ENCODE assay signal across 11 cellular contexts in genomic region chr20:48538058-48538825, GRCh38.
A peak's percentile ranks its signal among the peaks of the same experiment; 100 is the strongest.
DNase-seq lines count a peak whose midpoint lies in the region; ATAC-seq and TF ChIP-seq lines count a peak whose summit lies in the region.
"Had no signal": no experiment of that assay in that cellular context is flagged by ENCODE, and none has a peak within 500 bp of the region (broad histone marks: within the 10 kb centered on the region; RNA-seq: fewer than 3 reads in every experiment).

No MANE protein-coding gene starts in this region.

- ATAC-seq in HG02840 (IDR thresholded peaks at IDR 0.05; ENCODE audit: low FRiP score, unreplicated experiment) = no peak
- ATAC-seq: activated CD8-positive, alpha-beta memory T cell treated with anti-CD3 and anti-CD28 coated beads, Interleukin-2, amount 10 ng/mL, durations not matched to agents 7 days and 5 days had no signal

- DNase-seq in H7 = peak; percentile 40
- peak; percentile 13 for DNase-seq in RKO (ENCODE audit: low spot score)
- DNase-seq in fibroblast of villous mesenchyme (ENCODE audit: low read depth) = peak; percentile 7
- DNase-seq in retinal pigment epithelial cell (ENCODE audit: low read depth) = peak; percentile 97
- no peak for DNase-seq in T-helper 1 cell
- DNase-seq in DMS79 (lab: John Stamatoyannopoulos, UW) = no peak
- DNase-seq in NCI-H187 treated with DMSO at 0.1 percent for 48 hours (lab: John Stamatoyannopoulos, UW) = no peak
- DNase-seq: activated CD8-positive, alpha-beta memory T cell treated with anti-CD3 and anti-CD28 coated beads, Interleukin-2, amount 10 ng/mL, durations not matched to agents 7 days and 5 days; hypothalamus; NCI-H1105 treated with DMSO at 0.1 percent for 48 hours had no signal

- H3K27me3 ChIP-seq in H7 (ENCODE audit: control insufficient read depth, insufficient read depth, low read length) = no peaks in the 10 kb centered on the region

- H3K4me3 ChIP-seq in H7 (ENCODE audit: insufficient read depth, low read depth, low read length) (no peak overlapping the region), fibroblast of villous mesenchyme (ENCODE audit: low read depth, low read length) (no peak overlapping the region), retinal pigment epithelial cell (ENCODE audit: low read length) (no peak overlapping the region)

- TF ChIP-seq CTCF in fibroblast of villous mesenchyme (IDR thresholded peaks at IDR 0.05; ENCODE audit: insufficient read depth, low read depth, low read length) = no peak
- TF ChIP-seq CTCF in retinal pigment epithelial cell (conservative IDR thresholded peaks at IDR 0.05; ENCODE audit: low read depth, low read length) = no peak

- H3K36me3 ChIP-seq in H7 (replicated peaks; ENCODE audit: control insufficient read depth, insufficient read depth, low read length) = no peaks in the 10 kb centered on the region

Comparison
In these comparisons a context has a peak if more than half of its experiments do, and no peak if none do; other contexts are left out.
1. DNase-seq: peak in H7 (single experiment), RKO (single experiment), fibroblast of villous mesenchyme (single experiment) and retinal pigment epithelial cell (single experiment); none in T-helper 1 cell (0 of 5), DMS79 (single experiment) and NCI-H187 treated with DMSO at 0.1 percent for 48 hours (single experiment).